Comparison of ENCODE assay signal across 8 cellular contexts in genomic region chr6:63351995-63352586, GRCh38.
DNase-seq lines count a peak whose midpoint lies in the region; ATAC-seq lines count a peak whose summit lies in the region.

No MANE protein-coding gene starts in this region.

- DNase-seq in AG20443 (ENCODE audit: low spot score) (peak; percentile 39), RKO (ENCODE audit: low spot score) (peak; percentile 70), foreskin melanocyte (peak; percentile 15), NCI-H146 (lab: John Stamatoyannopoulos, UW) (no peak), NCI-H524 treated with DMSO at 0.1 percent for 48 hours (lab: John Stamatoyannopoulos, UW) (no peak)
- no peak for DNase-seq in activated T-cell treated with anti-CD3 and anti-CD28 coated beads, Interleukin-2, amount 50 U/mL, for 48 hours

- ATAC-seq in GM18508 (IDR thresholded peaks at IDR 0.05; ENCODE audit: insufficient read depth, unreplicated experiment) (peak; percentile 33), HG02973 (IDR thresholded peaks at IDR 0.05; ENCODE audit: unreplicated experiment) (peak; percentile 37)

Comparison
In these comparisons a context has a peak if more than half of its experiments do, and no peak if none do; other contexts are left out.
1. DNase-seq: peak in AG20443 (single experiment), RKO (single experiment) and foreskin melanocyte (single experiment); none in NCI-H146 (single experiment), activated T-cell treated with anti-CD3 and anti-CD28 coated beads, Interleukin-2, amount 50 U/mL, for 48 hours (0 of 2) and NCI-H524 treated with DMSO at 0.1 percent for 48 hours (single experiment).